In genomic region chr3:155019576-155019975, GRCh38 we compare ENCODE assay signal across 16 cellular contexts.
DNase-seq lines count a peak whose midpoint lies in the region; ATAC-seq, FAIRE-seq and TF ChIP-seq lines count a peak whose summit lies in the region.
"Had no signal": no experiment of that assay in that cellular context is flagged by ENCODE, and none has a peak within 500 bp of the region (broad histone marks: within the 10 kb centered on the region; RNA-seq: fewer than 3 reads in every experiment).

No MANE protein-coding gene starts in this region.

- H3K27ac ChIP-seq in AG04450 (ENCODE audit: low read depth, low read length), result no peak overlapping the region
- H3K27ac ChIP-seq: SJCRH30, tibial artery had no signal

- FAIRE-seq in bronchial epithelial cell (lab: Jason Lieb, UNC), result no peak
- FAIRE-seq: D721Med had no signal

- H3K27me3 Mint-ChIP-seq in activated CD8-positive, alpha-beta memory T cell treated with anti-CD3 and anti-CD28 coated beads, Interleukin-2, amount 10 ng/mL, durations not matched to agents 7 days and 5 days, result no peaks in the 10 kb centered on the region

- DNase-seq in AG04450 (ENCODE audit: low read depth, low spot score) (peak; percentile 10), HCEC 1CT (peak; percentile 68), bronchial epithelial cell (ENCODE audit: low read depth) (peak; percentile 18), left kidney (ENCODE audit: low read depth, low spot score) (peak; percentile 10)
- DNase-seq in activated CD8-positive, alpha-beta memory T cell treated with anti-CD3 and anti-CD28 coated beads, Interleukin-2, amount 10 ng/mL, durations not matched to agents 7 days and 5 days, result no peak
- DNase-seq: ACHN, activated gamma-delta T cell treated with Interleukin-2 at 50 U/mL for 16 hours, hypothalamus, NCI-H2171, SJCRH30, tibial artery had no signal

- H3K27me3 ChIP-seq in AG04450 (ENCODE audit: control insufficient read depth, insufficient read depth, low read length) (no peaks in the 10 kb centered on the region), bronchial epithelial cell (ENCODE audit: control insufficient read depth, insufficient read depth, low read length) (no peaks in the 10 kb centered on the region)
- H3K27me3 ChIP-seq: SJCRH30, tibial artery had no signal

- H3K36me3 ChIP-seq in bronchial epithelial cell (ENCODE audit: control insufficient read depth, insufficient read depth, low read length), result no peaks in the 10 kb centered on the region
- H3K36me3 ChIP-seq: SJCRH30, tibial artery had no signal

- ATAC-seq in GM21515 (IDR thresholded peaks at IDR 0.05; ENCODE audit: unreplicated experiment) (no peak), HG03571 (IDR thresholded peaks at IDR 0.05; ENCODE audit: unreplicated experiment) (no peak), GM21447 (IDR thresholded peaks at IDR 0.05; ENCODE audit: unreplicated experiment) (no peak)
- no peak for ATAC-seq in activated CD8-positive, alpha-beta memory T cell treated with anti-CD3 and anti-CD28 coated beads, Interleukin-2, amount 10 ng/mL, durations not matched to agents 7 days and 5 days

- peaks cover 3% of the 10 kb centered on the region for H3K9me3 Mint-ChIP-seq in activated CD8-positive, alpha-beta memory T cell treated with anti-CD3 and anti-CD28 coated beads, Interleukin-2, amount 10 ng/mL, durations not matched to agents 7 days and 5 days (ENCODE audit: low read depth)
- H3K9me3 Mint-ChIP-seq: brain had no signal

- CTCF ChIA-PET in AG04450 (lab: Charles Lee), result interaction anchor here (0.9 kb wide), 1 partner anchor 261 kb away, joined by 3 read pairs; no protein-coding TSS in a partner anchor
- CTCF ChIA-PET in activated CD8-positive, alpha-beta memory T cell treated with anti-CD3 and anti-CD28 coated beads, Interleukin-2, amount 10 ng/mL, durations not matched to agents 7 days and 5 days (lab: Charles Lee), result no interaction called here

- TF ChIP-seq CTCF in AG04450 (IDR thresholded peaks at IDR 0.05; ENCODE audit: low read depth, low read length), result no peak
- TF ChIP-seq CTCF in bronchial epithelial cell (IDR thresholded peaks at IDR 0.05; ENCODE audit: insufficient read depth, low read length, severe bottlenecking), result no peak

- H3K4me3 Mint-ChIP-seq in activated CD8-positive, alpha-beta memory T cell treated with anti-CD3 and anti-CD28 coated beads, Interleukin-2, amount 10 ng/mL, durations not matched to agents 7 days and 5 days, result no peak overlapping the region
- H3K4me3 Mint-ChIP-seq: brain had no signal

- no peaks in the 10 kb centered on the region for H3K36me3 Mint-ChIP-seq in activated CD8-positive, alpha-beta memory T cell treated with anti-CD3 and anti-CD28 coated beads, Interleukin-2, amount 10 ng/mL, durations not matched to agents 7 days and 5 days
- H3K36me3 Mint-ChIP-seq: brain had no signal

- no peaks in the 10 kb centered on the region for H3K4me1 Mint-ChIP-seq in activated CD8-positive, alpha-beta memory T cell treated with anti-CD3 and anti-CD28 coated beads, Interleukin-2, amount 10 ng/mL, durations not matched to agents 7 days and 5 days
- H3K4me1 Mint-ChIP-seq: brain had no signal

- H3K9me3 ChIP-seq in AG04450 (ENCODE audit: control insufficient read depth, insufficient read depth, low read length), result no peaks in the 10 kb centered on the region
- H3K9me3 ChIP-seq: SJCRH30, tibial artery had no signal

- POLR2A ChIA-PET in AG04450 (lab: Yijun Ruan, JAX), result no interaction called here

- H3K4me3 ChIP-seq in AG04450 (ENCODE audit: low read depth, low read length), result no peak overlapping the region
- no peak overlapping the region for H3K4me3 ChIP-seq in bronchial epithelial cell (ENCODE audit: low read depth, low read length)
- H3K4me3 ChIP-seq: SJCRH30, tibial artery had no signal

- no peak overlapping the region for H3K27ac Mint-ChIP-seq in activated CD8-positive, alpha-beta memory T cell treated with anti-CD3 and anti-CD28 coated beads, Interleukin-2, amount 10 ng/mL, durations not matched to agents 7 days and 5 days
